ENCODE assay signal across 12 cellular contexts in genomic region chr2:43486604-43487003, GRCh38.
A peak's percentile ranks its signal among the peaks of the same experiment; 100 is the strongest.
DNase-seq lines count a peak whose midpoint lies in the region; ATAC-seq, FAIRE-seq and TF ChIP-seq lines count a peak whose summit lies in the region.
"Had no signal": no experiment of that assay in that cellular context is flagged by ENCODE, and none has a peak within 500 bp of the region (broad histone marks: within the 10 kb centered on the region; RNA-seq: fewer than 3 reads in every experiment).

No MANE protein-coding gene starts in this region.

- H3K4me1 Mint-ChIP-seq in CD4-positive, CD25-positive, alpha-beta regulatory T cell, result peaks cover 6 to 35% (median 9%) of the 10 kb centered on the region in 4 donors

- FAIRE-seq in HTR-8/SVneo (lab: Jason Lieb, UNC), result no peak

- TF ChIP-seq CTCF in adrenal gland (IDR thresholded peaks at IDR 0.05) (no peak), right atrium auricular region (IDR thresholded peaks at IDR 0.05) (no peak), gastrocnemius medialis (IDR thresholded peaks at IDR 0.05 in 4 of 5, conservative IDR thresholded peaks at IDR 0.05 in 1 of 5) (no peak)

- ATAC-seq in CD4-positive, CD25-positive, alpha-beta regulatory T cell (ENCODE audit: low read depth in 2 of 2), result no peak
- ATAC-seq in gastrocnemius medialis (peak; percentile 69 to 78), GM21528 (IDR thresholded peaks at IDR 0.05; ENCODE audit: low FRiP score, unreplicated experiment) (no peak)
- ATAC-seq: activated naive CD8-positive, alpha-beta T cell treated with anti-CD3 and anti-CD28 coated beads, Interleukin-2, amount 50 U/mL, for 24 hours had no signal

- intact Hi-C loops in adrenal gland (cut with DNase I), result loop anchor here (10.0 kb wide), 2 partner anchors 252 to 512 kb away; no protein-coding TSS in a partner anchor
- intact Hi-C loops in gastrocnemius medialis (cut with DNase I; ENCODE audit: low total_unique reads), result loop anchor here (2.0 kb wide), 1 partner anchor 540 kb away; no protein-coding TSS in a partner anchor

- H3K36me3 ChIP-seq in CD4-positive, CD25-positive, alpha-beta regulatory T cell (ENCODE audit: control insufficient read depth, insufficient read depth, low read length), result peaks cover 4% of the 10 kb centered on the region
- H3K36me3 ChIP-seq in adrenal gland (replicated peaks in 1 of 2), result no peaks in the 10 kb centered on the region
- H3K36me3 ChIP-seq in right atrium auricular region, result no peaks in the 10 kb centered on the region
- no peaks in the 10 kb centered on the region for H3K36me3 ChIP-seq in gastrocnemius medialis

- no peaks in the 10 kb centered on the region for H3K9me3 Mint-ChIP-seq in CD4-positive, CD25-positive, alpha-beta regulatory T cell
- H3K9me3 Mint-ChIP-seq: activated naive CD8-positive, alpha-beta T cell treated with anti-CD3 and anti-CD28 coated beads, Interleukin-2, amount 50 U/mL, for 24 hours had no signal

- peak overlapping the region; percentile 33 to 82 (median 39) for H3K27ac Mint-ChIP-seq in CD4-positive, CD25-positive, alpha-beta regulatory T cell
- H3K27ac Mint-ChIP-seq: activated naive CD8-positive, alpha-beta T cell treated with anti-CD3 and anti-CD28 coated beads, Interleukin-2, amount 50 U/mL, for 24 hours had no signal

- DNase-seq in CD4-positive, CD25-positive, alpha-beta regulatory T cell, result no peak
- DNase-seq in adrenal gland (peak in 5 of 7 donors; percentile 32 to 60 (median 49)), right atrium auricular region (ENCODE audit: low spot score) (peak; percentile 63), gastrocnemius medialis (peak; percentile 52 to 64), NCI-H1694 treated with DMSO at 0.1 percent for 48 hours (lab: John Stamatoyannopoulos, UW) (no peak), HTR-8/SVneo (ENCODE audit: insufficient read length, low spot score) (no peak), anterior cingulate cortex (lab: John Stamatoyannopoulos, UW) (no peak)
- DNase-seq: activated CD8-positive, alpha-beta memory T cell treated with anti-CD3 and anti-CD28 coated beads for 24 hours; activated naive CD8-positive, alpha-beta T cell treated with anti-CD3 and anti-CD28 coated beads, Interleukin-2, amount 50 U/mL, for 24 hours; NCI-H1092 had no signal

- H3K4me3 Mint-ChIP-seq in CD4-positive, CD25-positive, alpha-beta regulatory T cell, result no peak overlapping the region
- H3K4me3 Mint-ChIP-seq: activated naive CD8-positive, alpha-beta T cell treated with anti-CD3 and anti-CD28 coated beads, Interleukin-2, amount 50 U/mL, for 24 hours had no signal

- TF ChIP-seq POLR2A in adrenal gland (IDR thresholded peaks at IDR 0.05), result no peak
- peak in 1 of 2 donors; percentile 9 for TF ChIP-seq POLR2A in gastrocnemius medialis (IDR thresholded peaks at IDR 0.05)

- H3K27ac ChIP-seq in CD4-positive, CD25-positive, alpha-beta regulatory T cell (ENCODE audit: insufficient read depth, low read length, poor library complexity, severe bottlenecking), result no peak overlapping the region
- H3K27ac ChIP-seq in adrenal gland (peak overlapping the region in 4 of 5 donors; percentile 7 to 73 (median 58)), right atrium auricular region (peak overlapping the region; percentile 47 to 65), gastrocnemius medialis (peak overlapping the region; percentile 37 to 65 (median 56))

- H3K36me3 Mint-ChIP-seq in CD4-positive, CD25-positive, alpha-beta regulatory T cell, result peaks cover 4% of the 10 kb centered on the region

- in situ Hi-C loops in gastrocnemius medialis (cut with MboI; ENCODE audit: low sequenced_read_pairs in 4 of 4), result loop anchor here (5.0 to 10.0 kb wide), 7 partner anchors 322 to 662 kb away; no protein-coding TSS in a partner anchor

- H3K4me1 ChIP-seq in CD4-positive, CD25-positive, alpha-beta regulatory T cell (ENCODE audit: control insufficient read depth, insufficient read depth, low read length, poor library complexity, severe bottlenecking), result no peaks in the 10 kb centered on the region
- H3K4me1 ChIP-seq in adrenal gland (replicated peaks in 1 of 2) (peaks cover 0 to 66% of the 10 kb centered on the region in 2 donors), right atrium auricular region (peaks cover 0 to 27% of the 10 kb centered on the region in 2 donors), gastrocnemius medialis (peaks cover 26 to 30% of the 10 kb centered on the region in 2 donors)

- H3K9me3 ChIP-seq in CD4-positive, CD25-positive, alpha-beta regulatory T cell (ENCODE audit: control insufficient read depth in 2 of 2, low read length in 2 of 2), result no peaks in the 10 kb centered on the region
- H3K9me3 ChIP-seq in adrenal gland (replicated peaks in 1 of 3) (no peaks in the 10 kb centered on the region), right atrium auricular region (no peaks in the 10 kb centered on the region), gastrocnemius medialis (no peaks in the 10 kb centered on the region)
- H3K9me3 ChIP-seq: BLaER1 treated with 17β-estradiol and CSF1 and Interleukin-3, amounts not matched to agents 10 nM and 100 nM had no signal

- H3K27me3 Mint-ChIP-seq in CD4-positive, CD25-positive, alpha-beta regulatory T cell, result no peaks in the 10 kb centered on the region
- H3K27me3 Mint-ChIP-seq: activated naive CD8-positive, alpha-beta T cell treated with anti-CD3 and anti-CD28 coated beads, Interleukin-2, amount 50 U/mL, for 24 hours had no signal

- H3K4me3 ChIP-seq in CD4-positive, CD25-positive, alpha-beta regulatory T cell (ENCODE audit: low read depth, low read length), result no peak overlapping the region
- H3K4me3 ChIP-seq in adrenal gland, result no peak overlapping the region
- H3K4me3 ChIP-seq in right atrium auricular region, result no peak overlapping the region
- no peak overlapping the region for H3K4me3 ChIP-seq in gastrocnemius medialis
- H3K4me3 ChIP-seq: BLaER1 treated with 17β-estradiol and CSF1 and Interleukin-3, amounts not matched to agents 10 nM and 100 nM had no signal

- no peaks in the 10 kb centered on the region for H3K27me3 ChIP-seq in CD4-positive, CD25-positive, alpha-beta regulatory T cell (ENCODE audit: control insufficient read depth, insufficient read depth, low read length)
- H3K27me3 ChIP-seq in adrenal gland, result no peaks in the 10 kb centered on the region
- no peaks in the 10 kb centered on the region for H3K27me3 ChIP-seq in right atrium auricular region
- H3K27me3 ChIP-seq in gastrocnemius medialis, result no peaks in the 10 kb centered on the region
- H3K27me3 ChIP-seq: BLaER1 treated with 17β-estradiol and CSF1 and Interleukin-3, amounts not matched to agents 10 nM and 100 nM had no signal

Comparison
In these comparisons a context has a peak if more than half of its experiments do, and no peak if none do; other contexts are left out.
1. ATAC-seq: peak in gastrocnemius medialis (2 of 2); none in CD4-positive, CD25-positive, alpha-beta regulatory T cell (0 of 2) and GM21528 (single experiment).
2. DNase-seq: peak in adrenal gland (5 of 7), right atrium auricular region (single experiment) and gastrocnemius medialis (2 of 2); none in CD4-positive, CD25-positive, alpha-beta regulatory T cell (0 of 3), NCI-H1694 treated with DMSO at 0.1 percent for 48 hours (single experiment), HTR-8/SVneo (single experiment) and anterior cingulate cortex (0 of 58).